Comparison of ENCODE assay signal across 32 cellular contexts in genomic region chr18:78497641-78498040, GRCh38.
"Had no signal": no experiment of that assay in that cellular context is flagged by ENCODE, and none has a peak within 500 bp of the region (broad histone marks: within the 10 kb centered on the region; RNA-seq: fewer than 3 reads in every experiment).

No MANE protein-coding gene starts in this region.

- ATAC-seq: activated CD8-positive, alpha-beta T cell treated with anti-CD3 and anti-CD28 coated beads for 36 hours; activated T-cell treated with anti-CD3 and anti-CD28 coated beads, Interleukin-2, amount 50 U/mL, for 72 hours; activated T-helper 17 cell treated with anti-CD3 and anti-CD28 coated beads, Interleukin-2, amount 50 U/mL, for 72 hours; PC-3; Right ventricle myocardium inferior; SK-N-SH treated with all-trans-retinoic acid at 6 μM for 48 hours; T-cell; T-helper 17 cell had no signal

- DNase-seq: activated B cell treated with CpG ODN at 0.5 μM for 24 hours; activated CD4-positive, alpha-beta T cell treated with anti-CD3 and anti-CD28 coated beads for 48 hours; activated CD4-positive, CD25-positive, alpha-beta regulatory T cell treated with anti-CD3 and anti-CD28 coated beads, Interleukin-2, amount 50 U/mL, for 72 hours; activated CD8-positive, alpha-beta T cell treated with anti-CD3 and anti-CD28 coated beads for 36 hours; activated effector memory CD4-positive, alpha-beta T cell treated with anti-CD3 and anti-CD28 coated beads, Interleukin-2, amount 50 U/mL, for 16 hours; activated naive CD4-positive, alpha-beta T cell; activated naive CD4-positive, alpha-beta T cell treated with anti-CD3 and anti-CD28 coated beads, Interleukin-2, amount 50 U/mL, for 16 hours; activated naive CD8-positive, alpha-beta T cell treated with anti-CD3 and anti-CD28 coated beads for 36 hours; activated T-cell treated with anti-CD3 and anti-CD28 coated beads, Interleukin-2, amount 50 U/mL, for 1 hour; activated T-cell treated with anti-CD3 and anti-CD28 coated beads, Interleukin-2, amount 50 U/mL, for 72 hours; amniotic stem cell; brain microvascular endothelial cell; central memory CD4-positive, alpha-beta T cell; Karpas-422; NCI-H1105; NCI-H1417 treated with DMSO at 0.1 percent for 48 hours; NCI-H187 treated with DMSO at 0.1 percent for 48 hours; NCI-H2081 treated with DMSO at 0.1 percent for 48 hours; NCI-H345; NCI-H526; NCI-H748 treated with DMSO at 0.1 percent for 48 hours; NK-92 treated with Interleukin-12 subunit alpha and Interleukin-12 subunit beta, amount 100 ng/mL, for 24 hours; PC-3; Peyer's patch; RPMI8226; SIG-M5; T-cell; T-helper 17 cell had no signal

- H3K9me3 ChIP-seq: Peyer's patch had no signal

- H3K27me3 ChIP-seq: brain microvascular endothelial cell, Peyer's patch had no signal

- H3K4me1 ChIP-seq: Peyer's patch had no signal

- H3K36me3 ChIP-seq: brain microvascular endothelial cell, Peyer's patch had no signal

- H3K27ac ChIP-seq: brain microvascular endothelial cell, Peyer's patch, VCaP had no signal

- H3K4me3 ChIP-seq: Peyer's patch had no signal
